ENCODE assay signal across 2 cellular contexts in genomic region chr1:247845011-247845692, GRCh38.
TF ChIP-seq lines count a peak whose summit lies in the region.

No MANE protein-coding gene starts in this region.

TF ChIP-seq in GM23338, 12 proteins besides CTCF, POLR2A, EP300 and RAD21:
- TF ChIP-seq STAT1 (IDR thresholded peaks at IDR 0.05; ENCODE audit: unreplicated experiment) (no peak), POLR2AphosphoS5 (IDR thresholded peaks at IDR 0.05; ENCODE audit: low read depth) (no peak), EZH2 (IDR thresholded peaks at IDR 0.05; ENCODE audit: low read depth, unreplicated experiment) (no peak), JUNB (IDR thresholded peaks at IDR 0.05; ENCODE audit: unreplicated experiment) (no peak), ZNF462 (CRISPR knock-in tag; IDR thresholded peaks at IDR 0.05) (no peak), REST (IDR thresholded peaks at IDR 0.05; ENCODE audit: unreplicated experiment) (no peak), ZNF331 (CRISPR knock-in tag; IDR thresholded peaks at IDR 0.05; ENCODE audit: low read depth) (no peak), ETS1 (IDR thresholded peaks at IDR 0.05) (no peak), NANOG (IDR thresholded peaks at IDR 0.05; ENCODE audit: borderline replicate concordance) (no peak), CREB1 (CRISPR knock-in tag; IDR thresholded peaks at IDR 0.05; ENCODE audit: low read depth) (no peak), EZH2phosphoT487 (IDR thresholded peaks at IDR 0.05; ENCODE audit: unreplicated experiment) (no peak), ZNF114 (CRISPR knock-in tag; IDR thresholded peaks at IDR 0.05) (no peak)

TF ChIP-seq in GM12878, 131 proteins besides CTCF, POLR2A, EP300 and RAD21:
- TF ChIP-seq MEF2A (IDR thresholded peaks at IDR 0.05; ENCODE audit: insufficient read depth, low read depth, low read length) (no peak), BCL3 (IDR thresholded peaks at IDR 0.05; ENCODE audit: borderline replicate concordance, insufficient read depth, low read depth, low read length, poor library complexity, severe bottlenecking) (peak; percentile 77)
TF ChIP-seq in GM12878: peak in this region for 1.
